Comparison of ENCODE assay signal across 6 cellular contexts in the genomic region with DNA sequence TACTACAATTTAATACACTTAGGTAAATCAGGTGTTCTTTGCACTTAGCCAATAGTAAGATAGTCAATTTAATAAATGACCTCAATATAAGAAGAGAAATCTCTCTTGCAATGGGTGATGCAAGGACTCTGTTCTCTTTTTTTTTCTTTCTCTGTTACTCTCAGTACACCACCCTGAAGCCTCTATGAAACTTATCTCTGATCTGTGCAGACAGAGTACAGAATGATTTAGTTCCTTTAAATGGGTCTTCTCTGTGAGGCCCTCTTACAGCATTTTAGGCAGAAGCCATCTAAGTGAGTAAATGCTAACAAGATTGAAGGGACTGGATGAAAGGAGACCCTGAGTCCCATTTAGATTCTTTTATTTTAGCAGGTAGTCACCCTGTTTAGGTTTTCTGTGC.
"Had no signal": no experiment of that assay in that cellular context is flagged by ENCODE, and none has a peak within 500 bp of the region (broad histone marks: within the 10 kb centered on the region; RNA-seq: fewer than 3 reads in every experiment).

No MANE protein-coding gene starts in this region.

- H3K27ac ChIP-seq: HL-60 had no signal

- H2AFZ ChIP-seq: GM23338 had no signal

- H3K36me3 Mint-ChIP-seq: IgD-negative memory B cell had no signal

- H3K4me3 ChIP-seq: GM23338 had no signal

- H3K27ac Mint-ChIP-seq: GM23338, H9, IgD-negative memory B cell had no signal

- H3K4me3 Mint-ChIP-seq: GM23338, H9, IgD-negative memory B cell had no signal

- H3K4me1 Mint-ChIP-seq: GM23338, IgD-negative memory B cell had no signal

- DNase-seq: H9, HCEC 1CT had no signal

- ATAC-seq: GM23338, HepG2 had no signal

- H3K9me3 Mint-ChIP-seq: GM23338, H9, IgD-negative memory B cell had no signal

- H3K4me2 ChIP-seq: GM23338 had no signal

- H3K27me3 Mint-ChIP-seq: IgD-negative memory B cell had no signal
